ENCODE assay signal across 9 cellular contexts in genomic region chr4:15197005-15197404, GRCh38.
A peak's percentile ranks its signal among the peaks of the same experiment; 100 is the strongest.
DNase-seq lines count a peak whose midpoint lies in the region; TF ChIP-seq lines count a peak whose summit lies in the region.
"Had no signal": no experiment of that assay in that cellular context is flagged by ENCODE, and none has a peak within 500 bp of the region (broad histone marks: within the 10 kb centered on the region; RNA-seq: fewer than 3 reads in every experiment).

No MANE protein-coding gene starts in this region.

- no peaks in the 10 kb centered on the region; the same call in 1 of the 2 replicates for H3K27me3 ChIP-seq in OCI-LY3 (ENCODE audit: low read depth, low read length)

- DNase-seq in epithelial cell of proximal tubule (ENCODE audit: low read depth) (no peak), neural crest cell (ENCODE audit: low read depth, low spot score) (peak; percentile 4), GM13976 (ENCODE audit: low spot score) (no peak), GDM1 (lab: John Stamatoyannopoulos, UW) (no peak), occipital lobe (lab: John Stamatoyannopoulos, UW) (no peak)
- no peak for DNase-seq in activated CD8-positive, alpha-beta memory T cell treated with anti-CD3 and anti-CD28 coated beads for 24 hours
- DNase-seq: activated naive CD8-positive, alpha-beta T cell treated with anti-CD3 and anti-CD28 coated beads for 36 hours had no signal

- TF ChIP-seq CTCF in GM12872 (IDR thresholded peaks at IDR 0.05; ENCODE audit: insufficient read depth, low read depth, low read length) (peak; percentile 14; the same call in 1 of the 3 replicates), OCI-LY3 (IDR thresholded peaks at IDR 0.05; ENCODE audit: low read depth, low read length) (peak; percentile 14; the same call in 1 of the 2 replicates), epithelial cell of proximal tubule (conservative IDR thresholded peaks at IDR 0.05; ENCODE audit: low read depth, low read length) (peak; percentile 57), neural crest cell (conservative IDR thresholded peaks at IDR 0.05) (peak; percentile 54), GM13976 (IDR thresholded peaks at IDR 0.05; ENCODE audit: borderline replicate concordance, control extremely low read depth, extremely low read depth, insufficient read depth, missing control alignments) (no peak)

- no peak overlapping the region for H3K27ac ChIP-seq in OCI-LY3 (ENCODE audit: low read length)

- no peaks in the 10 kb centered on the region for H3K9me3 Mint-ChIP-seq in neural crest cell
- H3K9me3 Mint-ChIP-seq: activated naive CD8-positive, alpha-beta T cell treated with anti-CD3 and anti-CD28 coated beads for 36 hours had no signal

- H3K4me3 Mint-ChIP-seq in neural crest cell = no peak overlapping the region
- H3K4me3 Mint-ChIP-seq: activated naive CD8-positive, alpha-beta T cell treated with anti-CD3 and anti-CD28 coated beads for 36 hours had no signal

- H3K4me3 ChIP-seq in OCI-LY3 (ENCODE audit: low read length) (no peak overlapping the region), epithelial cell of proximal tubule (ENCODE audit: low read depth, low read length) (no peak overlapping the region)

- H3K79me2 ChIP-seq in OCI-LY3 (ENCODE audit: low read length) = no peaks in the 10 kb centered on the region

- no peak overlapping the region for H3K27ac Mint-ChIP-seq in neural crest cell (ENCODE audit: unreplicated experiment)
- H3K27ac Mint-ChIP-seq: activated naive CD8-positive, alpha-beta T cell treated with anti-CD3 and anti-CD28 coated beads for 36 hours had no signal

- no peak overlapping the region for H2AFZ ChIP-seq in OCI-LY3 (ENCODE audit: low read depth, low read length)

- peaks cover 12% of the 10 kb centered on the region for H3K4me1 Mint-ChIP-seq in neural crest cell
- H3K4me1 Mint-ChIP-seq: activated naive CD8-positive, alpha-beta T cell treated with anti-CD3 and anti-CD28 coated beads for 36 hours had no signal

- no peaks in the 10 kb centered on the region for H3K9me3 ChIP-seq in OCI-LY3 (ENCODE audit: insufficient read depth, low read length)

- no peaks in the 10 kb centered on the region for H3K4me1 ChIP-seq in OCI-LY3 (ENCODE audit: low read length)

- no peaks in the 10 kb centered on the region for H3K36me3 ChIP-seq in OCI-LY3 (replicated peaks; ENCODE audit: low read depth, low read length)

- no peaks in the 10 kb centered on the region for H3K27me3 Mint-ChIP-seq in neural crest cell (ENCODE audit: low read depth)
- H3K27me3 Mint-ChIP-seq: activated naive CD8-positive, alpha-beta T cell treated with anti-CD3 and anti-CD28 coated beads for 36 hours had no signal

- no peak overlapping the region for H3K4me2 ChIP-seq in OCI-LY3 (ENCODE audit: low read length)

- no peaks in the 10 kb centered on the region for H4K20me1 ChIP-seq in OCI-LY3 (ENCODE audit: insufficient read depth, low read length)

- no peak overlapping the region for H3K9ac ChIP-seq in OCI-LY3 (ENCODE audit: low read length)

- in situ Hi-C loops in GM13976 (cut with MboI; ENCODE audit: low sequenced_read_pairs, unreplicated experiment) = no loop called here

- no peaks in the 10 kb centered on the region for H3K36me3 Mint-ChIP-seq in neural crest cell (ENCODE audit: low read depth)
- H3K36me3 Mint-ChIP-seq: activated naive CD8-positive, alpha-beta T cell treated with anti-CD3 and anti-CD28 coated beads for 36 hours had no signal
